ENCODE assay signal across 8 cellular contexts in genomic region chr14:22766457-22767322, GRCh38. TPM values are rescaled to one million over a fixed set of nuclear protein-coding genes. Genes with fewer than 3 reads are reported as not detected.
DNase-seq lines count a peak whose midpoint lies in the region; ATAC-seq, FAIRE-seq and TF ChIP-seq lines count a peak whose summit lies in the region.

TSS of gene OXA1L (plus strand) at chr14:22766688. CDS start at chr14:22766702, 14 bp downstream.

- FAIRE-seq in A549 (lab: Jason Lieb, UNC) = peak; percentile 86
- no peak for FAIRE-seq in bronchial epithelial cell (lab: Jason Lieb, UNC)

- ATAC-seq in A549 (peak; percentile 91), GM18868 (IDR thresholded peaks at IDR 0.05; ENCODE audit: unreplicated experiment) (peak; percentile 79), HG03135 (IDR thresholded peaks at IDR 0.05; ENCODE audit: unreplicated experiment) (peak; percentile 81)

- H4K20me1 ChIP-seq in smooth muscle cell (ENCODE audit: low read depth) = no peaks in the 10 kb centered on the region

- H3K27ac ChIP-seq in A549 = peak within 1 kb of the TSS; percentile 91 to 92
- peak within 1 kb of the TSS; percentile 91 for H3K27ac ChIP-seq in smooth muscle cell (ENCODE audit: low read depth)

- TF ChIP-seq EP300 in A549 (IDR thresholded peaks at IDR 0.05) = no peak

- DNase-seq in A549 (ENCODE audit: low read depth in 1 of 2, low spot score in 1 of 2) = peak; percentile 92 to 97
- peak; percentile 98 for DNase-seq in NCI-H2227 treated with DMSO at 0.1 percent for 48 hours (lab: John Stamatoyannopoulos, UW)
- peak; percentile 94 for DNase-seq in bronchial epithelial cell (ENCODE audit: low read depth)
- peak; percentile 95 for DNase-seq in iPS-NIHi7 (ENCODE audit: extremely low spot score)
- peak; percentile 79 for DNase-seq in smooth muscle cell (lab: John Stamatoyannopoulos, UW; ENCODE audit: unreplicated experiment)

- H2AFZ ChIP-seq in smooth muscle cell (ENCODE audit: low read depth) = peak within 1 kb of the TSS; percentile 100

- 2% methylated on average over 40 of the region's 56 CpGs for whole genome bisulfite sequencing in A549 (ENCODE audit: missing lambda C conversion rate)
- WGBS in smooth muscle cell (ENCODE audit: low lambda C conversion rate) = 1% methylated on average over 56 of the region's 56 CpGs

- H3K27me3 ChIP-seq in bronchial epithelial cell (ENCODE audit: control insufficient read depth, insufficient read depth, low read length) (no peaks in the 10 kb centered on the region), smooth muscle cell (ENCODE audit: low read depth) (no peaks in the 10 kb centered on the region)

- POLR2A ChIA-PET in A549 (lab: Yijun Ruan, JAX) = interaction anchor here (0.6 to 1.5 kb wide), 24 partner anchors 9 to 206 kb away, joined by 3 to 8 read pairs (median 4); partner anchors contain the start of genes LRP10 and RBM23

- TF ChIP-seq POLR2A in A549 (IDR thresholded peaks at IDR 0.05; ENCODE audit: low read length) = peak; percentile 85

- peaks cover 17% of the 10 kb centered on the region for H3K36me3 ChIP-seq in bronchial epithelial cell (ENCODE audit: control insufficient read depth, insufficient read depth, low read length)
- no peaks in the 10 kb centered on the region for H3K36me3 ChIP-seq in smooth muscle cell (ENCODE audit: low read depth)

- peaks cover 5% of the 10 kb centered on the region for H3F3A ChIP-seq in smooth muscle cell (ENCODE audit: low read depth)

- peaks cover 24% of the 10 kb centered on the region for H3K79me2 ChIP-seq in smooth muscle cell (ENCODE audit: low read depth)

- H3K9ac ChIP-seq in smooth muscle cell (ENCODE audit: low read depth) = peak within 1 kb of the TSS; percentile 93

- H3K4me3 ChIP-seq in A549 (peak within 1 kb of the TSS; percentile 66), WI38 (ENCODE audit: low read depth, low read length) (peak within 1 kb of the TSS; percentile 85), bronchial epithelial cell (ENCODE audit: low read depth, low read length) (peak within 1 kb of the TSS; percentile 69), smooth muscle cell (peak within 1 kb of the TSS; percentile 81)

- H3K4me1 ChIP-seq in A549 = peaks cover 12% of the 10 kb centered on the region
- H3K4me1 ChIP-seq in smooth muscle cell (ENCODE audit: low read depth) = peaks cover 15% of the 10 kb centered on the region

- H3K9me3 ChIP-seq in A549 = peaks cover 9% of the 10 kb centered on the region; the same call in 2 of the 3 replicates
- no peaks in the 10 kb centered on the region for H3K9me3 ChIP-seq in smooth muscle cell (replicated peaks; ENCODE audit: low read depth)

- no peak for TF ChIP-seq RAD21 in A549 (conservative IDR thresholded peaks at IDR 0.05 in 1 of 2, IDR thresholded peaks at IDR 0.05 in 1 of 2)

- TF ChIP-seq CTCF in A549 (IDR thresholded peaks at IDR 0.05) = no peak
- TF ChIP-seq CTCF in WI38 (IDR thresholded peaks at IDR 0.05; ENCODE audit: low read depth, low read length) = no peak
- no peak for TF ChIP-seq CTCF in bronchial epithelial cell (IDR thresholded peaks at IDR 0.05; ENCODE audit: insufficient read depth, low read length, severe bottlenecking)
- TF ChIP-seq CTCF in smooth muscle cell (IDR thresholded peaks at IDR 0.05; ENCODE audit: borderline replicate concordance, insufficient read depth, poor library complexity, severe bottlenecking) = no peak

- CTCF ChIA-PET in A549 (lab: Yijun Ruan, JAX) = interaction anchor here (0.7 to 3.4 kb wide), 13 partner anchors 11 to 210 kb away, joined by 3 to 19 read pairs (median 5); no protein-coding TSS in a partner anchor

- H3K4me2 ChIP-seq in A549 (peak within 1 kb of the TSS; percentile 87), smooth muscle cell (peak within 1 kb of the TSS; percentile 98)

TF ChIP-seq in A549, 52 proteins besides CTCF, POLR2A, EP300 and RAD21 (continues in another document):
- TF ChIP-seq ZFP36 (IDR thresholded peaks at IDR 0.05; ENCODE audit: borderline replicate concordance, partially characterized antibody) = no peak
- no peak for TF ChIP-seq HOXA7 (CRISPR knock-in tag; IDR thresholded peaks at IDR 0.05)
- peak; percentile 87; the same call in 2 of the 3 replicates for TF ChIP-seq BCL3 (IDR thresholded peaks at IDR 0.05)
- no peak for TF ChIP-seq EHMT2 (IDR thresholded peaks at IDR 0.05; ENCODE audit: low read depth)
- peak in 1 of 2 experiments; percentile 90; a peak in 4 of 5 replicates for TF ChIP-seq JUN (IDR thresholded peaks at IDR 0.05)
- no peak for TF ChIP-seq USF2 (IDR thresholded peaks at IDR 0.05)
- TF ChIP-seq, protein P1, sequence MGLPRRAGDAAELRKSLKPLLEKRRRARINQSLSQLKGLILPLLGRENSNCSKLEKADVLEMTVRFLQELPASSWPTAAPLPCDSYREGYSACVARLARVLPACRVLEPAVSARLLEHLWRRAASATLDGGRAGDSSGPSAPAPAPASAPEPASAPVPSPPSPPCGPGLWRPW (IDR thresholded peaks at IDR 0.05) = no peak
- no peak for TF ChIP-seq CHD2 (IDR thresholded peaks at IDR 0.05; ENCODE audit: low read length, partially characterized antibody)
- TF ChIP-seq EHF (CRISPR knock-in tag; IDR thresholded peaks at IDR 0.05) = 0 out of 2 replicates have a peak, but pooled peaks have one; percentile 79
- TF ChIP-seq HEYL (CRISPR knock-in tag; IDR thresholded peaks at IDR 0.05) = no peak
- no peak for TF ChIP-seq RFX5 (IDR thresholded peaks at IDR 0.05)
- no peak for TF ChIP-seq KDM1A (IDR thresholded peaks at IDR 0.05; ENCODE audit: low read depth)
- TF ChIP-seq NR3C1 (IDR thresholded peaks at IDR 0.05) = no peak
- TF ChIP-seq HOXB13 (CRISPR knock-in tag; IDR thresholded peaks at IDR 0.05; ENCODE audit: low read depth) = peak; percentile 90
- TF ChIP-seq PBX3 (IDR thresholded peaks at IDR 0.05) = no peak
- TF ChIP-seq TP53 (CRISPR knock-in tag; IDR thresholded peaks at IDR 0.05) = no peak
- no peak for TF ChIP-seq CBX2 (IDR thresholded peaks at IDR 0.05; ENCODE audit: borderline replicate concordance, low read depth)
- TF ChIP-seq CBX8 (IDR thresholded peaks at IDR 0.05) = no peak
- peak; percentile 72; the same call in 1 of the 2 replicates for TF ChIP-seq HOXB5 (CRISPR knock-in tag; IDR thresholded peaks at IDR 0.05)
- no peak for TF ChIP-seq TFCP2L1 (CRISPR knock-in tag; IDR thresholded peaks at IDR 0.05)
- peak; percentile 55 for TF ChIP-seq KDM5A (IDR thresholded peaks at IDR 0.05)
- TF ChIP-seq RNF2 (IDR thresholded peaks at IDR 0.05; ENCODE audit: borderline replicate concordance, low read depth) = no peak
- TF ChIP-seq, protein P2, sequence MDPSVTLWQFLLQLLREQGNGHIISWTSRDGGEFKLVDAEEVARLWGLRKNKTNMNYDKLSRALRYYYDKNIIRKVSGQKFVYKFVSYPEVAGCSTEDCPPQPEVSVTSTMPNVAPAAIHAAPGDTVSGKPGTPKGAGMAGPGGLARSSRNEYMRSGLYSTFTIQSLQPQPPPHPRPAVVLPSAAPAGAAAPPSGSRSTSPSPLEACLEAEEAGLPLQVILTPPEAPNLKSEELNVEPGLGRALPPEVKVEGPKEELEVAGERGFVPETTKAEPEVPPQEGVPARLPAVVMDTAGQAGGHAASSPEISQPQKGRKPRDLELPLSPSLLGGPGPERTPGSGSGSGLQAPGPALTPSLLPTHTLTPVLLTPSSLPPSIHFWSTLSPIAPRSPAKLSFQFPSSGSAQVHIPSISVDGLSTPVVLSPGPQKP (IDR thresholded peaks at IDR 0.05; ENCODE audit: low read depth, low read length) = no peak
- no peak for TF ChIP-seq POLR2AphosphoS2 (conservative IDR thresholded peaks at IDR 0.05; ENCODE audit: low read length)
- TF ChIP-seq ESRRA (IDR thresholded peaks at IDR 0.05; ENCODE audit: borderline replicate concordance, low read length) = no peak

RNA-seq across cellular contexts. Expression of gene OXA1L, which starts in this region (rescaled TPM):
- polyA plus RNA-seq in A549 (2011; rRNA removed) (199 and 247 TPM in 2 replicates), A549 (2017; fragmentation: RNase III; extraction: RNeasy Plus Mini Kit Qiagen cat#74134 plus additional on column Dnase treatment) (126 to 133 TPM (median 132 TPM) in 3 replicates), smooth muscle cell (55.9 and 69.3 TPM in 2 replicates)
- polyA plus RNA-seq in A549 (2012; cell fraction: cytosol; rRNA removed) = 178 and 242 TPM in 2 replicates
- 207 and 247 TPM in 2 replicates for polyA plus RNA-seq in A549 (2012; cell fraction: nucleus; rRNA removed)
- polyA minus RNA-seq in A549 (2011; rRNA and poly(A)+ RNA removed) = 140 and 154 TPM in 2 replicates
- total RNA-seq in bronchial epithelial cell (25.6 and 29.2 TPM in 2 replicates), smooth muscle cell (88.8 and 93.8 TPM in 2 replicates)

Comparison
In these comparisons a context has a peak if more than half of its experiments do, and no peak if none do; other contexts are left out.
1. Peak in every context shown above with its lines: DNase-seq, ATAC-seq, H3K4me3 ChIP-seq and H3K27ac ChIP-seq.